3 cellular contexts compared by ENCODE assay signal in the genomic region with DNA sequence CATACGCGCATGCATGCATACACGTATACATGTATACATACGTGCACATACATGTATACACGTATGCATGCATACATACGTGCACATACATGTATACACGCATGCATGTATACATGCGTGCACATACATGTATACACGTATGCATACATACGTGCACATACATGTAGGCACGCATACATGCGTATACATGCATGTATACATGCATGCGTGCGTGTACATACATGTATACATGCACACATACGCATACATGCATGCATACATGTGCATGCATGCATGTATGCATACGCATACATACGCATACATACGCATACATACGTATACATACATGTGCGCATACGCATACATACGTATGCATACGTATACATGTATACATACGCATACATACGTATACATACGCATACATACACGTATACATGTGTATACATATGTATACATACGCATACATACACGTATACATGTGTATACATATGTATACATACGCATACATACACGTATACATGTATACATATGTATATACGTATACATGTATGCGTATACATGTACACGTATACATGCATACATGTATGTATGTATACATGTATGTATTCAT.
TF ChIP-seq lines count a peak whose summit lies in the region.

No MANE protein-coding gene starts in this region.

TF ChIP-seq in GM12891, 5 proteins besides CTCF, POLR2A, EP300 and RAD21 (continued from another document):
- TF ChIP-seq PAX5 (IDR thresholded peaks at IDR 0.05; ENCODE audit: insufficient read depth, low read length, severe bottlenecking) (no peak), POU2F2 (IDR thresholded peaks at IDR 0.05; ENCODE audit: low read depth, low read length) (no peak), TAF1 (IDR thresholded peaks at IDR 0.05; ENCODE audit: low read depth, low read length) (no peak), POLR2AphosphoS5 (IDR thresholded peaks at IDR 0.05; ENCODE audit: low read depth, low read length) (no peak)

TF ChIP-seq in K562, 482 proteins besides CTCF, POLR2A, EP300 and RAD21 (continues in another document):
- TF ChIP-seq ADNP (tag; IDR thresholded peaks at IDR 0.05), result 0 out of 2 replicates have a peak, but pooled peaks have one; percentile 23
- peak; percentile 70; the same call in 1 of the 2 replicates for TF ChIP-seq GABPB2 (CRISPR knock-in tag; conservative IDR thresholded peaks at IDR 0.05)
- 0 out of 2 replicates have a peak, but pooled peaks have one; percentile 6 for TF ChIP-seq NFIX (CRISPR knock-in tag; IDR thresholded peaks at IDR 0.05; ENCODE audit: low read depth)
- TF ChIP-seq, protein P1, sequence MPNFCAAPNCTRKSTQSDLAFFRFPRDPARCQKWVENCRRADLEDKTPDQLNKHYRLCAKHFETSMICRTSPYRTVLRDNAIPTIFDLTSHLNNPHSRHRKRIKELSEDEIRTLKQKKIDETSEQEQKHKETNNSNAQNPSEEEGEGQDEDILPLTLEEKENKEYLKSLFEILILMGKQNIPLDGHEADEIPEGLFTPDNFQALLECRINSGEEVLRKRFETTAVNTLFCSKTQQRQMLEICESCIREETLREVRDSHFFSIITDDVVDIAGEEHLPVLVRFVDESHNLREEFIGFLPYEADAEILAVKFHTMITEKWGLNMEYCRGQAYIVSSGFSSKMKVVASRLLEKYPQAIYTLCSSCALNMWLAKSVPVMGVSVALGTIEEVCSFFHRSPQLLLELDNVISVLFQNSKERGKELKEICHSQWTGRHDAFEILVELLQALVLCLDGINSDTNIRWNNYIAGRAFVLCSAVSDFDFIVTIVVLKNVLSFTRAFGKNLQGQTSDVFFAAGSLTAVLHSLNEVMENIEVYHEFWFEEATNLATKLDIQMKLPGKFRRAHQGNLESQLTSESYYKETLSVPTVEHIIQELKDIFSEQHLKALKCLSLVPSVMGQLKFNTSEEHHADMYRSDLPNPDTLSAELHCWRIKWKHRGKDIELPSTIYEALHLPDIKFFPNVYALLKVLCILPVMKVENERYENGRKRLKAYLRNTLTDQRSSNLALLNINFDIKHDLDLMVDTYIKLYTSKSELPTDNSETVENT (CRISPR knock-in tag; IDR thresholded peaks at IDR 0.05), result peak; percentile 65; the same call in 1 of the 2 replicates
- TF ChIP-seq TAF15 (IDR thresholded peaks at IDR 0.05; ENCODE audit: low read depth, low read length), result no peak
- TF ChIP-seq CBX3 (IDR thresholded peaks at IDR 0.05; ENCODE audit: borderline replicate concordance in 1 of 2, low read length in 2 of 2), result peak in 1 of 2 experiments; percentile 60; a peak in 1 of 3 replicates
- no peak for TF ChIP-seq ZNF384 (IDR thresholded peaks at IDR 0.05; ENCODE audit: low read depth, low read length)
- TF ChIP-seq, protein P2, sequence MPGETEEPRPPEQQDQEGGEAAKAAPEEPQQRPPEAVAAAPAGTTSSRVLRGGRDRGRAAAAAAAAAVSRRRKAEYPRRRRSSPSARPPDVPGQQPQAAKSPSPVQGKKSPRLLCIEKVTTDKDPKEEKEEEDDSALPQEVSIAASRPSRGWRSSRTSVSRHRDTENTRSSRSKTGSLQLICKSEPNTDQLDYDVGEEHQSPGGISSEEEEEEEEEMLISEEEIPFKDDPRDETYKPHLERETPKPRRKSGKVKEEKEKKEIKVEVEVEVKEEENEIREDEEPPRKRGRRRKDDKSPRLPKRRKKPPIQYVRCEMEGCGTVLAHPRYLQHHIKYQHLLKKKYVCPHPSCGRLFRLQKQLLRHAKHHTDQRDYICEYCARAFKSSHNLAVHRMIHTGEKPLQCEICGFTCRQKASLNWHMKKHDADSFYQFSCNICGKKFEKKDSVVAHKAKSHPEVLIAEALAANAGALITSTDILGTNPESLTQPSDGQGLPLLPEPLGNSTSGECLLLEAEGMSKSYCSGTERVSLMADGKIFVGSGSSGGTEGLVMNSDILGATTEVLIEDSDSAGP (CRISPR knock-in tag; IDR thresholded peaks at IDR 0.05), result no peak
- no peak for TF ChIP-seq ZNF830 (CRISPR knock-in tag; IDR thresholded peaks at IDR 0.05)
- no peak for TF ChIP-seq PHB (CRISPR knock-in tag; IDR thresholded peaks at IDR 0.05)
- peak; percentile 37; the same call in 1 of the 2 replicates for TF ChIP-seq LEF1 (IDR thresholded peaks at IDR 0.05)
- 0 out of 2 replicates have a peak, but pooled peaks have one; percentile 54 for TF ChIP-seq ZNF408 (CRISPR knock-in tag; IDR thresholded peaks at IDR 0.05; ENCODE audit: low read depth)
- 0 out of 2 replicates have a peak, but pooled peaks have one; percentile 35 for TF ChIP-seq CBFB (CRISPR knock-in tag; IDR thresholded peaks at IDR 0.05)
- no peak for TF ChIP-seq ZNF586 (CRISPR knock-in tag; conservative IDR thresholded peaks at IDR 0.05)
- TF ChIP-seq NFRKB (IDR thresholded peaks at IDR 0.05; ENCODE audit: low read depth), result peak; percentile 92
- TF ChIP-seq CBX5 (IDR thresholded peaks at IDR 0.05; ENCODE audit: borderline replicate concordance, low read depth), result peak; percentile 31; the same call in 1 of the 2 replicates
- peak; percentile 41 for TF ChIP-seq ASH1L (IDR thresholded peaks at IDR 0.05; ENCODE audit: borderline replicate concordance, low read depth, partially characterized antibody)
- TF ChIP-seq, protein P3, sequence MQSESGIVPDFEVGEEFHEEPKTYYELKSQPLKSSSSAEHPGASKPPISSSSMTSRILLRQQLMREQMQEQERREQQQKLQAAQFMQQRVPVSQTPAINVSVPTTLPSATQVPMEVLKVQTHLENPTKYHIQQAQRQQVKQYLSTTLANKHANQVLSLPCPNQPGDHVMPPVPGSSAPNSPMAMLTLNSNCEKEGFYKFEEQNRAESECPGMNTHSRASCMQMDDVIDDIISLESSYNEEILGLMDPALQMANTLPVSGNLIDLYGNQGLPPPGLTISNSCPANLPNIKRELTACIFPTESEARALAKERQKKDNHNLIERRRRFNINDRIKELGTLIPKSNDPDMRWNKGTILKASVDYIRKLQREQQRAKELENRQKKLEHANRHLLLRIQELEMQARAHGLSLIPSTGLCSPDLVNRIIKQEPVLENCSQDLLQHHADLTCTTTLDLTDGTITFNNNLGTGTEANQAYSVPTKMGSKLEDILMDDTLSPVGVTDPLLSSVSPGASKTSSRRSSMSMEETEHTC (IDR thresholded peaks at IDR 0.05), result no peak
- 0 out of 2 replicates have a peak, but pooled peaks have one; percentile 27 for TF ChIP-seq ZNF707 (CRISPR knock-in tag; conservative IDR thresholded peaks at IDR 0.05)
- TF ChIP-seq CC2D1A (IDR thresholded peaks at IDR 0.05), result no peak
- TF ChIP-seq, protein P4, sequence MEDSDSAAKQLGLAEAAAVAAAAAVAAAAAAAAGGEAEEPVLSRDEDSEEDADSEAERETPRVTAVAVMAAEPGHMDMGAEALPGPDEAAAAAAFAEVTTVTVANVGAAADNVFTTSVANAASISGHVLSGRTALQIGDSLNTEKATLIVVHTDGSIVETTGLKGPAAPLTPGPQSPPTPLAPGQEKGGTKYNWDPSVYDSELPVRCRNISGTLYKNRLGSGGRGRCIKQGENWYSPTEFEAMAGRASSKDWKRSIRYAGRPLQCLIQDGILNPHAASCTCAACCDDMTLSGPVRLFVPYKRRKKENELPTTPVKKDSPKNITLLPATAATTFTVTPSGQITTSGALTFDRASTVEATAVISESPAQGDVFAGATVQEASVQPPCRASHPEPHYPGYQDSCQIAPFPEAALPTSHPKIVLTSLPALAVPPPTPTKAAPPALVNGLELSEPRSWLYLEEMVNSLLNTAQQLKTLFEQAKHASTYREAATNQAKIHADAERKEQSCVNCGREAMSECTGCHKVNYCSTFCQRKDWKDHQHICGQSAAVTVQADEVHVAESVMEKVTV (CRISPR knock-in tag; IDR thresholded peaks at IDR 0.05), result no peak

TF ChIP-seq in neural cell, 6 proteins besides CTCF, POLR2A, EP300 and RAD21 (continued from another document):
- no peak for TF ChIP-seq EZH2 (IDR thresholded peaks at IDR 0.05; ENCODE audit: borderline replicate concordance, insufficient read depth, low read length, poor library complexity, severe bottlenecking)
